ENCODE assay signal across 22 cellular contexts in genomic region chr21:43590220-43590619, GRCh38.
A peak's percentile ranks its signal among the peaks of the same experiment; 100 is the strongest.
DNase-seq lines count a peak whose midpoint lies in the region; ATAC-seq and TF ChIP-seq lines count a peak whose summit lies in the region.
"Had no signal": no experiment of that assay in that cellular context is flagged by ENCODE, and none has a peak within 500 bp of the region (broad histone marks: within the 10 kb centered on the region; RNA-seq: fewer than 3 reads in every experiment).

No MANE protein-coding gene starts in this region.

- H3K4me3 ChIP-seq in osteoblast (ENCODE audit: insufficient read depth, low read length): no peak overlapping the region
- H3K4me3 ChIP-seq: adrenal gland, dorsolateral prefrontal cortex, left lung had no signal

- H4K20me1 ChIP-seq in osteoblast (ENCODE audit: insufficient read depth, low read length): no peaks in the 10 kb centered on the region

- no peak overlapping the region for H3K4me2 ChIP-seq in osteoblast (ENCODE audit: insufficient read depth, low read length)

- H3K27me3 Mint-ChIP-seq in chondrocyte (ENCODE audit: low read depth): no peaks in the 10 kb centered on the region
- H3K27me3 Mint-ChIP-seq: progenitor cell of endocrine pancreas had no signal

- H3K36me3 ChIP-seq in osteoblast (ENCODE audit: insufficient read depth, low read length): no peaks in the 10 kb centered on the region
- H3K36me3 ChIP-seq: adrenal gland, left lung had no signal

- DNase-seq in EL: peak; percentile 79
- peak; percentile 85 for DNase-seq in NCI-H69 (lab: John Stamatoyannopoulos, UW)
- no peak for DNase-seq in chondrocyte (ENCODE audit: low spot score)
- no peak for DNase-seq in osteoblast (ENCODE audit: insufficient read length, low spot score, missing footprints)
- DNase-seq in activated CD4-positive, CD25-positive, alpha-beta regulatory T cell (lab: John Stamatoyannopoulos, UW): no peak
- no peak for DNase-seq in putamen (ENCODE audit: low spot score)
- DNase-seq: activated CD8-positive, alpha-beta memory T cell treated with anti-CD3 and anti-CD28 coated beads, Interleukin-2, amount 50 U/mL, for 48 hours; activated gamma-delta T cell; adrenal gland; AML-193; caudate nucleus; dorsolateral prefrontal cortex; left lung; NCI-H1105 treated with DMSO at 0.1 percent for 48 hours; NCI-H2107; NCI-H524 treated with DMSO at 0.1 percent for 48 hours; small intestine; stimulated activated naive CD4-positive, alpha-beta T cell treated with Interleukin-2 at 50 U/mL for 16 hours had no signal

- peaks cover 33% of the 10 kb centered on the region for H3K4me1 ChIP-seq in osteoblast (ENCODE audit: insufficient read depth, low read length)

- H3K79me2 ChIP-seq in osteoblast (ENCODE audit: insufficient read depth, low read length): no peaks in the 10 kb centered on the region

- H3K4me1 Mint-ChIP-seq in chondrocyte (ENCODE audit: low read depth): peaks cover 84% of the 10 kb centered on the region

- no peaks in the 10 kb centered on the region for H3K9me3 ChIP-seq in osteoblast (ENCODE audit: low read depth, low read length)
- H3K9me3 ChIP-seq: adrenal gland, left lung had no signal

- peak overlapping the region; percentile 31 for H3K27ac ChIP-seq in osteoblast (ENCODE audit: low read depth, low read length)
- H3K27ac ChIP-seq: adrenal gland, dorsolateral prefrontal cortex, left lung had no signal

- peak overlapping the region; percentile 85 for H3K27ac Mint-ChIP-seq in chondrocyte (ENCODE audit: unreplicated experiment)
- H3K27ac Mint-ChIP-seq: mesothelial cell of epicardium, progenitor cell of endocrine pancreas had no signal

- H3K9me3 Mint-ChIP-seq in chondrocyte (ENCODE audit: low read depth): no peaks in the 10 kb centered on the region
- H3K9me3 Mint-ChIP-seq: mesothelial cell of epicardium, neural crest cell had no signal

- no peak overlapping the region for H2AFZ ChIP-seq in osteoblast (ENCODE audit: low read length)

- H3K36me3 Mint-ChIP-seq in chondrocyte (ENCODE audit: low read depth): peaks cover 8% of the 10 kb centered on the region

- H3K27me3 ChIP-seq in osteoblast (ENCODE audit: insufficient read depth, low read length): no peaks in the 10 kb centered on the region
- H3K27me3 ChIP-seq: adrenal gland, dorsolateral prefrontal cortex, left lung had no signal

- ATAC-seq in HG03045 (IDR thresholded peaks at IDR 0.05; ENCODE audit: unreplicated experiment): no peak
- ATAC-seq: left lung had no signal

- H3K4me3 Mint-ChIP-seq in chondrocyte (ENCODE audit: unreplicated experiment): no peak overlapping the region
- H3K4me3 Mint-ChIP-seq: mesothelial cell of epicardium, neural crest cell had no signal

- TF ChIP-seq CTCF in chondrocyte (IDR thresholded peaks at IDR 0.05) (no peak), osteoblast (IDR thresholded peaks at IDR 0.05; ENCODE audit: extremely low read depth, low read depth, low read length) (no peak)

Comparison
In these comparisons a context has a peak if more than half of its experiments do, and no peak if none do; other contexts are left out.
1. DNase-seq: peak in EL (single experiment) and NCI-H69 (single experiment); none in chondrocyte (single experiment), osteoblast (single experiment), activated CD4-positive, CD25-positive, alpha-beta regulatory T cell (0 of 4) and putamen (single experiment).